ENCODE assay signal across 8 cellular contexts in genomic region chr13:29850213-29850898, GRCh38. TPM values are rescaled to one million over a fixed set of nuclear protein-coding genes. Genes with fewer than 3 reads are reported as not detected.
DNase-seq lines count a peak whose midpoint lies in the region; ATAC-seq and TF ChIP-seq lines count a peak whose summit lies in the region.

UBL3 (minus strand) TSS chr13:29850617; CDS start chr13:29849538, 1,079 bp downstream.

- peak within 1 kb of the TSS; percentile 86 for H3K23ac ChIP-seq in IMR-90 (ENCODE audit: low read depth, low read length)

- dilution Hi-C loops in IMR-90 (cut with HindIII; ENCODE audit: low sequenced_read_pairs, unreplicated experiment): no loop called here

- no peaks in the 10 kb centered on the region; the same call in 1 of the 2 replicates for H3K79me2 ChIP-seq in OCI-LY7 (ENCODE audit: insufficient read depth, low read depth, low read length)

- H3K9me2 ChIP-seq in OCI-LY7 (ENCODE audit: insufficient read depth, low read length): no peaks in the 10 kb centered on the region

- peak within 1 kb of the TSS in 1 of 2 experiments; percentile 93; a peak in 2 of 4 replicates for H4K8ac ChIP-seq in IMR-90 (ENCODE audit: low read depth in 2 of 2, low read length in 2 of 2)

- peak within 1 kb of the TSS; percentile 98 for H3K27ac ChIP-seq in IMR-90 (ENCODE audit: insufficient read depth, low read length)
- H3K27ac ChIP-seq in OCI-LY7 (ENCODE audit: low read depth, low read length, poor library complexity, severe bottlenecking): peak within 1 kb of the TSS; percentile 24

- H3K4me2 ChIP-seq in IMR-90 (ENCODE audit: low read depth, low read length) (peak within 1 kb of the TSS; percentile 90), OCI-LY7 (ENCODE audit: low read length) (peak within 1 kb of the TSS; percentile 97)

- H3K36me3 ChIP-seq in IMR-90 (ENCODE audit: control insufficient read depth, insufficient read depth, low read length) (no peaks in the 10 kb centered on the region), OCI-LY7 (ENCODE audit: insufficient read depth, low read length) (no peaks in the 10 kb centered on the region)

- H3K4me3 ChIP-seq in IMR-90 (ENCODE audit: insufficient read depth, low read depth, low read length): peak within 1 kb of the TSS; percentile 81
- H3K4me3 ChIP-seq in OCI-LY7 (ENCODE audit: low read depth, low read length, poor library complexity, severe bottlenecking): peak within 1 kb of the TSS; percentile 86

- H2AK9ac ChIP-seq in IMR-90 (replicated peaks; ENCODE audit: low read depth, low read length, poor library complexity): peak within 1 kb of the TSS; percentile 87

- H3K27me3 ChIP-seq in IMR-90 (ENCODE audit: control insufficient read depth, insufficient read depth, low read length): no peaks in the 10 kb centered on the region

- H3K56ac ChIP-seq in IMR-90 (ENCODE audit: extremely low read depth, insufficient read depth, low read length): peak within 1 kb of the TSS; percentile 95

- H3K18ac ChIP-seq in IMR-90 (ENCODE audit: low read depth, low read length): peak within 1 kb of the TSS; percentile 85

- DNase-seq in DMS 273 treated with DMSO at 0.1 percent for 48 hours (lab: John Stamatoyannopoulos, UW): peak; percentile 82
- peak; percentile 95 for DNase-seq in IMR-90
- DNase-seq in OCI-LY7 (ENCODE audit: low spot score): peak; percentile 93
- DNase-seq in activated T-cell treated with anti-CD3 and anti-CD28 coated beads for 1 hour (ENCODE audit: low read depth): peak; percentile 87
- DNase-seq in epidermal melanocyte (ENCODE audit: insufficient read length, low spot score): peak; percentile 90
- DNase-seq in midbrain (lab: John Stamatoyannopoulos, UW): peak; percentile 95
- peak; percentile 86 to 90 for DNase-seq in stimulated activated CD8-positive, alpha-beta memory T cell treated with anti-CD3 and anti-CD28 coated beads, Interleukin-15, amount 100 ng/mL, for 48 hours (ENCODE audit: low read depth in 2 of 2)

- peak within 1 kb of the TSS; percentile 95; the same call in 1 of the 2 replicates for H2BK120ac ChIP-seq in IMR-90 (ENCODE audit: low read depth, low read length)

- BruUV-seq in IMR-90 (replicated peaks; lab: Mats Ljungman, UMichigan) (no TSS peak), OCI-LY7 (replicated peaks; lab: Mats Ljungman, UMichigan) (no TSS peak)

- in situ Hi-C loops in IMR-90 (cut with MboI; ENCODE audit: low sequenced_read_pairs): no loop called here

- H3K14ac ChIP-seq in IMR-90 (replicated peaks; ENCODE audit: low read depth, low read length): peak within 1 kb of the TSS; percentile 89

- TF ChIP-seq CTCF in IMR-90 (conservative IDR thresholded peaks at IDR 0.05; ENCODE audit: low read depth, low read length) (no peak), OCI-LY7 (conservative IDR thresholded peaks at IDR 0.05; ENCODE audit: low read length) (no peak)

- H4K20me1 ChIP-seq in IMR-90 (ENCODE audit: insufficient read depth, low read length) (peaks cover 13% of the 10 kb centered on the region; the same call in 1 of the 2 replicates), OCI-LY7 (ENCODE audit: insufficient read depth, low read length) (peaks cover 4% of the 10 kb centered on the region; the same call in 1 of the 2 replicates)

- H4K5ac ChIP-seq in IMR-90 (ENCODE audit: low read depth, low read length): peak within 1 kb of the TSS; percentile 82

- peaks cover 6 to 22% of the 10 kb centered on the region in 2 experiments; a peak in 3 of 4 replicates for H3K79me1 ChIP-seq in IMR-90 (ENCODE audit: low read depth in 1 of 2, low read length in 2 of 2)

- WGBS in IMR-90 (ENCODE audit: extremely low coverage in 2 of 2, insufficient read length in 1 of 2), 2 experiments: 0% methylated on average over 7 of the region's 64 CpGs; no CpG with 5 or more reads in 1 of the 2 experiments

- H2BK15ac ChIP-seq in IMR-90 (ENCODE audit: low read depth, low read length): peak within 1 kb of the TSS; percentile 48; the same call in 1 of the 3 replicates

- H3K4me1 ChIP-seq in IMR-90 (ENCODE audit: control insufficient read depth, insufficient read depth, low read length) (peaks cover 4% of the 10 kb centered on the region; the same call in 1 of the 2 replicates), OCI-LY7 (ENCODE audit: insufficient read depth, low read length, poor library complexity, severe bottlenecking) (peaks cover 16% of the 10 kb centered on the region)

- no peak within 1 kb of the TSS; the same call in 1 of the 2 replicates for H2AK5ac ChIP-seq in IMR-90 (ENCODE audit: low read depth, low read length)

- peak within 1 kb of the TSS; percentile 91 for H4K91ac ChIP-seq in IMR-90 (ENCODE audit: insufficient read depth, low read depth, low read length)

- POLR2A ChIA-PET in IMR-90 (lab: Charles Lee; ENCODE audit: unreplicated experiment) (interaction anchor here (0.7 to 2.3 kb wide), 5 partner anchors 8 to 350 kb away, joined by 3 to 10 read pairs (median 7); no protein-coding TSS in a partner anchor), OCI-LY7 (lab: Charles Lee) (interaction anchor here (0.6 to 1.8 kb wide), 9 partner anchors 9 to 1194 kb away, joined by 3 to 6 read pairs (median 4); no protein-coding TSS in a partner anchor)

- no peaks in the 10 kb centered on the region for H3K9me1 ChIP-seq in IMR-90 (ENCODE audit: insufficient read depth, low read length)

- ATAC-seq in GM21528 (IDR thresholded peaks at IDR 0.05; ENCODE audit: low FRiP score, unreplicated experiment): peak; percentile 92
- ATAC-seq in IMR-90 (ENCODE audit: low read depth): peak; percentile 91

- H3K9me3 ChIP-seq in IMR-90 (ENCODE audit: control insufficient read depth, insufficient read depth, low read length): no peaks in the 10 kb centered on the region
- H3K9me3 ChIP-seq in OCI-LY7 (ENCODE audit: low read length): no peaks in the 10 kb centered on the region

- CTCF ChIA-PET in IMR-90 (lab: Yijun Ruan, JAX) (interaction anchor here (0.8 to 2.3 kb wide), 5 partner anchors 73 to 282 kb away, joined by 3 to 8 read pairs (median 3); no protein-coding TSS in a partner anchor), OCI-LY7 (lab: Charles Lee; ENCODE audit: unreplicated experiment) (interaction anchor here (1.1 kb wide), 1 partner anchor 33 kb away, joined by 9 read pairs; no protein-coding TSS in a partner anchor)

- H2BK5ac ChIP-seq in IMR-90 (ENCODE audit: low read depth, low read length, poor library complexity, severe bottlenecking): peak within 1 kb of the TSS; percentile 97

- H2BK20ac ChIP-seq in IMR-90 (ENCODE audit: low read depth, low read length): no peak within 1 kb of the TSS

- H3K4ac ChIP-seq in IMR-90 (ENCODE audit: low read depth, low read length): peak within 1 kb of the TSS; percentile 88

- peak within 1 kb of the TSS; percentile 98 for H2AFZ ChIP-seq in IMR-90 (replicated peaks; ENCODE audit: low read length, poor library complexity)
- H2AFZ ChIP-seq in OCI-LY7 (ENCODE audit: low read length): peak within 1 kb of the TSS; percentile 91

- TF ChIP-seq POLR2A in IMR-90 (IDR thresholded peaks at IDR 0.05; ENCODE audit: low read depth, low read length): peak; percentile 86

- H3K9ac ChIP-seq in IMR-90 (ENCODE audit: low read depth, low read length): peak within 1 kb of the TSS; percentile 95

- TF ChIP-seq RAD21 in IMR-90 (IDR thresholded peaks at IDR 0.05; ENCODE audit: low read length): no peak

- intact Hi-C loops in IMR-90 (cut with micrococcal nuclease): loop anchor here (1.0 kb wide), 1 partner anchor 74 kb away; no protein-coding TSS in a partner anchor
- intact Hi-C loops in OCI-LY7 (cut with micrococcal nuclease; ENCODE audit: unreplicated experiment): loop anchor here (1.0 kb wide), 1 partner anchor 254 kb away; no protein-coding TSS in a partner anchor

TF ChIP-seq in IMR-90, 13 proteins besides CTCF, POLR2A, EP300 and RAD21:
- TF ChIP-seq MAZ (IDR thresholded peaks at IDR 0.05; ENCODE audit: borderline replicate concordance, low read depth, low read length) (peak; percentile 97), SMC3 (IDR thresholded peaks at IDR 0.05; ENCODE audit: low read depth, low read length) (no peak), MXI1 (IDR thresholded peaks at IDR 0.05; ENCODE audit: borderline replicate concordance, low read depth, low read length) (0 out of 2 replicates have a peak, but pooled peaks have one; percentile 24), RCOR1 (IDR thresholded peaks at IDR 0.05; ENCODE audit: insufficient replicate concordance, low read length) (no peak), BHLHE40 (IDR thresholded peaks at IDR 0.05; ENCODE audit: low read depth, low read length) (peak; percentile 49; the same call in 1 of the 2 replicates), USF2 (IDR thresholded peaks at IDR 0.05; ENCODE audit: low read depth, low read length) (0 out of 2 replicates have a peak, but pooled peaks have one; percentile 6)

RNA-seq across cellular contexts. Expression of gene UBL3, which starts in this region (rescaled TPM):
- 19.9 and 30.3 TPM in 2 replicates for total RNA-seq in IMR-90 (2012; rRNA removed)
- 14.3 and 16.0 TPM in 2 replicates for polyA plus RNA-seq in IMR-90 (2012; rRNA removed)
- polyA plus RNA-seq in IMR-90 (2012; cell fraction: cytosol; rRNA removed): 5.7 and 6.5 TPM in 2 replicates
- 3.5 and 7.6 TPM in 2 replicates for polyA plus RNA-seq in IMR-90 (2012; cell fraction: nucleus; rRNA removed; ENCODE audit: low replicate concordance)
- total RNA-seq in OCI-LY7 (2014; rRNA removed; shearing (Covaris generic)): 5.6 and 6.7 TPM in 2 replicates
- 11.4 and 12.2 TPM in 2 replicates for total RNA-seq in OCI-LY7 (2022)

Comparison
In these comparisons a context has a peak if more than half of its experiments do, and no peak if none do; other contexts are left out.
1. Peak in every context shown above with its lines: DNase-seq, ATAC-seq, H3K4me3 ChIP-seq and H3K27ac ChIP-seq.